ENCODE assay signal across 21 cellular contexts in the genomic region with DNA sequence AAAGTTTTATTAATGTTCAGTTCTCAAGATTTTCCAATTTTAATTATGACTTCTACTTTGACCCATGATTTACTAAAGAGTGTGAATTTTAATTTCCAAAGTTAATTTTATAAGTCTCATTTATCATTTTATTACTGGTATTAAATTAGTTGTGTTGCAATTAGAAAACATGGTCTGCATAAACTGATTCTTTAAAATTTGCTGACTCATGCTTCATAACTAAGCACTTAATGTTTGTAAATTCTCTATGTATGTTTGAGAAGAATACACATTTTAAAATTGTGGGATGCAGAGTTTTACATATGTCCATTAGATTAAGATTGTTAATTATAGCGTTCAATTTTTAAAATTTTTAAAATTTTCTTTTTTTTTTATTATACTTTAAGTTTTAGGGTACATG. TPM values are rescaled to one million over a fixed set of nuclear protein-coding genes. Genes with fewer than 3 reads are reported as not detected.
A peak's percentile ranks its signal among the peaks of the same experiment; 100 is the strongest.
DNase-seq lines count a peak whose midpoint lies in the region; ATAC-seq, FAIRE-seq and TF ChIP-seq lines count a peak whose summit lies in the region.
"Had no signal": no experiment of that assay in that cellular context is flagged by ENCODE, and none has a peak within 500 bp of the region (broad histone marks: within the 10 kb centered on the region; RNA-seq: fewer than 3 reads in every experiment).

No MANE protein-coding gene starts in this region.

- H3K36me3 ChIP-seq in HepG2 (replicated peaks in 1 of 2; ENCODE audit: control insufficient read depth in 1 of 2, insufficient read depth in 2 of 2, low read length in 2 of 2) (no peaks in the 10 kb centered on the region), right lobe of liver (no peaks in the 10 kb centered on the region), K562 (ENCODE audit: control insufficient read depth, insufficient read depth, low read length) (no peaks in the 10 kb centered on the region), pancreas (no peaks in the 10 kb centered on the region)
- H3K36me3 ChIP-seq: BLaER1 treated with 17β-estradiol and CSF1 and Interleukin-3, amounts not matched to agents 10 nM and 100 nM; HAP-1 had no signal

- 0% methylated on average over 1 of the region's 1 CpG for WGBS in HepG2 (ENCODE audit: low lambda C conversion rate)
- WGBS in right lobe of liver (ENCODE audit: insufficient coverage, low coverage, low lambda C conversion rate, missing lambda C conversion rate) = 89% methylated on average over 1 of the region's 1 CpG
- WGBS in K562 (ENCODE audit: insufficient coverage, low coverage, missing lambda C conversion rate) = 0% methylated on average over 1 of the region's 1 CpG
- WGBS in pancreas, 2 donors = 53 to 78% methylated on average over 1 of the region's 1 CpG

- no peak for TF ChIP-seq CTCF in HepG2 (CRISPR knock-in tag; IDR thresholded peaks at IDR 0.05)
- no peak for TF ChIP-seq CTCF in right lobe of liver (IDR thresholded peaks at IDR 0.05)
- TF ChIP-seq CTCF in K562 (IDR thresholded peaks at IDR 0.05 in 2 of 3, conservative IDR thresholded peaks at IDR 0.05 in 1 of 3; ENCODE audit: insufficient read depth in 2 of 3, low read depth in 1 of 3, low read length in 3 of 3) = no peak
- TF ChIP-seq CTCF in pancreas (IDR thresholded peaks at IDR 0.05) = no peak

- no peaks in the 10 kb centered on the region for H4K20me1 ChIP-seq in HepG2 (ENCODE audit: insufficient read depth, low read length)
- H4K20me1 ChIP-seq in K562 (replicated peaks; ENCODE audit: control insufficient read depth, insufficient read depth, low read length) = no peaks in the 10 kb centered on the region
- H4K20me1 ChIP-seq: BLaER1 treated with 17β-estradiol and CSF1 and Interleukin-3, amounts not matched to agents 10 nM and 100 nM had no signal

- FAIRE-seq in HepG2 (lab: Jason Lieb, UNC) (no peak), K562 (lab: Jason Lieb, UNC) (no peak), pancreas (lab: Jason Lieb, UNC) (peak; percentile 34)
- FAIRE-seq: GM12891, GM18507, HTR-8/SVneo had no signal

- H3K4me3 ChIP-seq in HepG2 (replicated peaks in 1 of 3; ENCODE audit: insufficient read depth in 1 of 3, low read depth in 2 of 3, low read length in 3 of 3) (no peak overlapping the region), right lobe of liver (no peak overlapping the region), K562 (no peak overlapping the region), pancreas (no peak overlapping the region)
- H3K4me3 ChIP-seq: BLaER1 treated with 17β-estradiol and CSF1 and Interleukin-3, amounts not matched to agents 10 nM and 100 nM; HAP-1 had no signal

- ATAC-seq in HepG2 (no peak), right lobe of liver (no peak), K562 (no peak), pancreas (no peak), GM18858 (IDR thresholded peaks at IDR 0.05; ENCODE audit: unreplicated experiment) (no peak), GM18505 (IDR thresholded peaks at IDR 0.05; ENCODE audit: unreplicated experiment) (no peak)
- ATAC-seq: CD8-positive, alpha-beta T cell had no signal

- H3K9me3 ChIP-seq in HepG2 (ENCODE audit: low read length) = no peaks in the 10 kb centered on the region
- no peaks in the 10 kb centered on the region for H3K9me3 ChIP-seq in right lobe of liver
- no peaks in the 10 kb centered on the region for H3K9me3 ChIP-seq in K562 (replicated peaks; ENCODE audit: control insufficient read depth, insufficient read depth, low read depth, low read length)
- no peaks in the 10 kb centered on the region for H3K9me3 ChIP-seq in pancreas
- H3K9me3 ChIP-seq: HAP-1 had no signal

- CTCF ChIA-PET in HepG2 (lab: Yijun Ruan, JAX; ENCODE audit: low intra/inter-chr PET ratio, low total read pairs) = no interaction called here
- CTCF ChIA-PET in K562 (lab: Yijun Ruan, JAX; ENCODE audit: low intra/inter-chr PET ratio) = no interaction called here

- in situ Hi-C loops in HepG2 (cut with HindIII; ENCODE audit: extremely low pct_ligation_motif_present, low pct_unique_long_range_greater_than_20kb) (no loop called here), K562 (cut with MboI) (no loop called here)

- intact Hi-C loops in HepG2 (cut with micrococcal nuclease; ENCODE audit: unreplicated experiment) (no loop called here), right lobe of liver (cut with DNase I) (no loop called here), K562 (cut with micrococcal nuclease) (no loop called here), pancreas (cut with DNase I) (no loop called here)

- H3K9ac ChIP-seq in HepG2 (ENCODE audit: insufficient read depth, low read depth, low read length) (no peak overlapping the region), K562 (ENCODE audit: insufficient read depth in 1 of 2, low read depth in 2 of 2, low read length in 2 of 2) (no peak overlapping the region)
- H3K9ac ChIP-seq: BLaER1 treated with 17β-estradiol and CSF1 and Interleukin-3, amounts not matched to agents 10 nM and 100 nM; KMS-11 had no signal

- TF ChIP-seq RAD21 in HepG2 (CRISPR knock-in tag; IDR thresholded peaks at IDR 0.05) = no peak
- no peak for TF ChIP-seq RAD21 in K562 (CRISPR knock-in tag; conservative IDR thresholded peaks at IDR 0.05 in 1 of 2, IDR thresholded peaks at IDR 0.05 in 1 of 2)

- BruUV-seq in HepG2 (replicated peaks; lab: Mats Ljungman, UMichigan) (no TSS peak), K562 (replicated peaks; lab: Mats Ljungman, UMichigan) (no TSS peak)

- H3K4me2 ChIP-seq in HepG2 (ENCODE audit: low read depth, low read length) (no peak overlapping the region), K562 (ENCODE audit: insufficient read depth, low read length) (no peak overlapping the region)
- H3K4me2 ChIP-seq: BLaER1 treated with 17β-estradiol and CSF1 and Interleukin-3, amounts not matched to agents 10 nM and 100 nM; KMS-11 had no signal

- POLR2A ChIA-PET in HepG2 (lab: Yijun Ruan, JAX) = no interaction called here
- POLR2A ChIA-PET in K562 (lab: Yijun Ruan, JAX) = interaction anchor here (0.6 kb wide), 1 partner anchor 1582 kb away, joined by 3 read pairs; no protein-coding TSS in a partner anchor

- H3K27ac ChIP-seq in HepG2 (ENCODE audit: extremely low read length, insufficient read depth, low read length) (no peak overlapping the region), right lobe of liver (no peak overlapping the region), K562 (ENCODE audit: extremely low read depth, low read depth, low read length) (no peak overlapping the region), pancreas (no peak overlapping the region)
- H3K27ac ChIP-seq: 22Rv1; BLaER1 treated with 17β-estradiol and CSF1 and Interleukin-3, amounts not matched to agents 10 nM and 100 nM; KMS-11 had no signal

- TF ChIP-seq POLR2A in HepG2 (IDR thresholded peaks at IDR 0.05; ENCODE audit: insufficient read depth in 1 of 2, low read depth in 2 of 2, low read length in 2 of 2) (no peak), right lobe of liver (IDR thresholded peaks at IDR 0.05) (no peak), K562 (conservative IDR thresholded peaks at IDR 0.05) (no peak), GM18505 (IDR thresholded peaks at IDR 0.05; ENCODE audit: borderline replicate concordance, extremely low read depth, insufficient read depth, insufficient read length) (no peak)

- no peaks in the 10 kb centered on the region for H3K4me1 ChIP-seq in HepG2 (ENCODE audit: insufficient read depth, low read length)
- H3K4me1 ChIP-seq in right lobe of liver = no peaks in the 10 kb centered on the region
- no peaks in the 10 kb centered on the region for H3K4me1 ChIP-seq in K562 (replicated peaks in 1 of 2; ENCODE audit: control insufficient read depth in 2 of 2, insufficient read depth in 2 of 2, low read length in 2 of 2)
- no peaks in the 10 kb centered on the region for H3K4me1 ChIP-seq in pancreas
- H3K4me1 ChIP-seq: BLaER1 treated with 17β-estradiol and CSF1 and Interleukin-3, amounts not matched to agents 10 nM and 100 nM; HAP-1 had no signal

- no peaks in the 10 kb centered on the region for H3K79me2 ChIP-seq in HepG2 (ENCODE audit: insufficient read depth, low read length)
- no peaks in the 10 kb centered on the region for H3K79me2 ChIP-seq in K562 (ENCODE audit: control insufficient read depth, insufficient read depth, low read length)

- TF ChIP-seq EP300 in HepG2 (IDR thresholded peaks at IDR 0.05; ENCODE audit: low read depth in 2 of 2, low read length in 2 of 2) (no peak), HepG2 (CRISPR knock-in tag; IDR thresholded peaks at IDR 0.05; ENCODE audit: borderline replicate concordance) (no peak), K562 (IDR thresholded peaks at IDR 0.05; ENCODE audit: low read length) (no peak)

- DNase-seq in HepG2 (ENCODE audit: low spot score) (no peak), right lobe of liver (no peak), K562 (ENCODE audit: extremely low read depth in 1 of 4, low spot score in 3 of 4) (no peak), pancreas (no peak), H4 (ENCODE audit: low spot score) (no peak)
- DNase-seq: Calu3; CD8-positive, alpha-beta T cell; DMS 273 treated with DMSO at 0.1 percent for 48 hours; DMS53; DND-41; EL; GOT3 had no signal

- H3K9me1 ChIP-seq in K562 (ENCODE audit: control insufficient read depth, insufficient read depth, low read length) = no peaks in the 10 kb centered on the region

- H3K27me3 ChIP-seq in HepG2 (ENCODE audit: control insufficient read depth in 1 of 2, insufficient read depth in 2 of 2, low read length in 2 of 2) (no peaks in the 10 kb centered on the region), right lobe of liver (no peaks in the 10 kb centered on the region), K562 (ENCODE audit: control insufficient read depth in 2 of 2, insufficient read depth in 2 of 2, low read length in 2 of 2) (no peaks in the 10 kb centered on the region), pancreas (no peaks in the 10 kb centered on the region)
- H3K27me3 ChIP-seq: BLaER1 treated with 17β-estradiol and CSF1 and Interleukin-3, amounts not matched to agents 10 nM and 100 nM had no signal

- H2AFZ ChIP-seq in HepG2 (ENCODE audit: low read length) = no peak overlapping the region
- no peak overlapping the region for H2AFZ ChIP-seq in K562 (ENCODE audit: low read depth, low read length)

RNA-seq across cellular contexts. Expression of a gene that starts 20.2 kb away (rescaled TPM):
- not detected in 2 replicates for total RNA-seq in HepG2 (2016; rRNA removed; fragmentation: Illumina TruSeq; extraction: Trizol)
- not detected in 2 replicates for total RNA-seq in HepG2 (2016; cell fraction: cytosol; rRNA removed; fragmentation: Illumina TruSeq; extraction: Trizol; ENCODE audit: low read depth)
- total RNA-seq in HepG2 (2016; cell fraction: insoluble cytoplasmic fraction; rRNA removed; fragmentation: Illumina TruSeq; extraction: Trizol) = 0.13 TPM in 1 of 2 replicates, not detected in the other
- not detected in 2 replicates for total RNA-seq in HepG2 (2016; cell fraction: membrane; rRNA removed; fragmentation: Illumina TruSeq; extraction: Trizol)
- not detected in 2 replicates for total RNA-seq in HepG2 (2016; cell fraction: nucleus; rRNA removed; fragmentation: Illumina TruSeq; extraction: Trizol)
- polyA plus RNA-seq in HepG2 (2011; rRNA removed) = not detected in 2 replicates
- polyA plus RNA-seq in HepG2 (2011; cell fraction: cytosol; rRNA removed) = 0.08 and 0.13 TPM in 2 replicates
- polyA plus RNA-seq in HepG2 (2011; cell fraction: nucleus; rRNA removed) = 0.29 and 0.45 TPM in 2 replicates
- polyA plus RNA-seq in HepG2 (2012) = not detected in 2 replicates
- not detected in 2 replicates for polyA plus RNA-seq in HepG2 (2016; cell fraction: cytosol; fragmentation: Illumina TruSeq; extraction: Trizol; ENCODE audit: low read depth)
- polyA plus RNA-seq in HepG2 (2016; cell fraction: insoluble cytoplasmic fraction; fragmentation: Illumina TruSeq; extraction: Trizol; ENCODE audit: low read depth) = not detected in 2 replicates
- polyA plus RNA-seq in HepG2 (2016; cell fraction: membrane; fragmentation: Illumina TruSeq; extraction: Trizol; ENCODE audit: low read depth) = 0.21 TPM in 1 of 2 replicates, not detected in the other
- polyA plus RNA-seq in HepG2 (2016; cell fraction: nucleus; fragmentation: Illumina TruSeq; extraction: Trizol; ENCODE audit: insufficient read depth, low read depth) = not detected in 2 replicates
- not detected in 2 replicates for polyA minus RNA-seq in HepG2 (2011; rRNA and poly(A)+ RNA removed; ENCODE audit: low replicate concordance)
- not detected in 2 replicates for polyA minus RNA-seq in HepG2 (2011; cell fraction: cytosol; rRNA and poly(A)+ RNA removed)
- not detected in 2 replicates for polyA minus RNA-seq in HepG2 (2011; cell fraction: nucleus; rRNA and poly(A)+ RNA removed)
- total RNA-seq in right lobe of liver = 1 to 10 TPM in 3 of 6 experiments, under 1 TPM in 2, not detected in 1; 0.44 to 8.7 (median 1.6) TPM
- total RNA-seq in K562 (2011; cell fraction: chromatin; rRNA removed; ENCODE audit: low replicate concordance) = not detected in 2 replicates
- total RNA-seq in K562 (2011; cell fraction: nucleolus; rRNA removed) = not detected in 2 replicates
- total RNA-seq in K562 (2011; cell fraction: nucleoplasm; rRNA removed) = not detected in 2 replicates
- total RNA-seq in K562 (2014; rRNA removed) = not detected in 2 replicates
- not detected in 2 replicates for total RNA-seq in K562 (2014; rRNA removed; fragmentation: Illumina TruSeq; extraction: Trizol)
- not detected in 2 replicates for total RNA-seq in K562 (2015; rRNA removed; fragmentation: Illumina TruSeq; extraction: Trizol)
- total RNA-seq in K562 (2021) = 0.42 and 0.58 TPM in 2 replicates
- polyA plus RNA-seq in K562 (2011; rRNA removed) = not detected in 2 replicates
- 0.09 and 0.13 TPM in 2 replicates for polyA plus RNA-seq in K562 (2011; cell fraction: cytosol; rRNA removed)
- not detected in 2 replicates for polyA plus RNA-seq in K562 (2011; cell fraction: nucleus; rRNA removed)
- polyA plus RNA-seq in K562 (2012) = not detected in 2 replicates
- polyA plus RNA-seq in K562 (2014; fragmentation: Illumina TruSeq; extraction: Trizol) = not detected in 2 replicates
- polyA plus RNA-seq in K562 (2014; fragmentation: Nextera tagmentation; extraction: Ambion mirVana) = not detected
- not detected in 2 replicates for polyA plus RNA-seq in K562 (2014; rRNA removed)
- polyA minus RNA-seq in K562 (2011; rRNA and poly(A)+ RNA removed) = not detected in 2 replicates
- polyA minus RNA-seq in K562 (2011; cell fraction: cytosol; rRNA and poly(A)+ RNA removed) = not detected in 2 replicates
- polyA minus RNA-seq in K562 (2011; cell fraction: nucleus; rRNA and poly(A)+ RNA removed) = not detected in 2 replicates
- total RNA-seq in pancreas = 10 to 100 TPM in 3 of 6 donors, 1 to 10 TPM in 3; 2.7 to 21.9 (median 7.3) TPM
- 100 to 1,000 TPM in 1 of 2 donors, 10 to 100 TPM in 1; 50.8 to 198 TPM for polyA plus RNA-seq in pancreas
- total RNA-seq in H4 (2014; rRNA removed; shearing (Covaris generic)) = 3,870 and 4,075 TPM in 2 replicates
- total RNA-seq: CD8-positive, alpha-beta T cell had no signal

RNA-seq across cellular contexts. Expression of a gene that starts 22.2 kb away (rescaled TPM):
- 17.0 and 19.7 TPM in 2 replicates for total RNA-seq in HepG2 (2016; rRNA removed; fragmentation: Illumina TruSeq; extraction: Trizol)
- total RNA-seq in HepG2 (2016; cell fraction: cytosol; rRNA removed; fragmentation: Illumina TruSeq; extraction: Trizol; ENCODE audit: low read depth) = 14.9 and 15.5 TPM in 2 replicates
- total RNA-seq in HepG2 (2016; cell fraction: insoluble cytoplasmic fraction; rRNA removed; fragmentation: Illumina TruSeq; extraction: Trizol) = 17.3 and 17.6 TPM in 2 replicates
- 11.9 and 12.0 TPM in 2 replicates for total RNA-seq in HepG2 (2016; cell fraction: membrane; rRNA removed; fragmentation: Illumina TruSeq; extraction: Trizol)
- total RNA-seq in HepG2 (2016; cell fraction: nucleus; rRNA removed; fragmentation: Illumina TruSeq; extraction: Trizol) = 35.0 and 35.4 TPM in 2 replicates
- 9.7 and 11.7 TPM in 2 replicates for polyA plus RNA-seq in HepG2 (2011; rRNA removed)
- 10.4 and 11.7 TPM in 2 replicates for polyA plus RNA-seq in HepG2 (2011; cell fraction: cytosol; rRNA removed)
- polyA plus RNA-seq in HepG2 (2011; cell fraction: nucleus; rRNA removed) = 20.4 and 21.7 TPM in 2 replicates
- polyA plus RNA-seq in HepG2 (2012) = 8.9 and 9.8 TPM in 2 replicates
- polyA plus RNA-seq in HepG2 (2016; cell fraction: cytosol; fragmentation: Illumina TruSeq; extraction: Trizol; ENCODE audit: low read depth) = 0.61 and 0.73 TPM in 2 replicates
- 12.6 and 12.9 TPM in 2 replicates for polyA plus RNA-seq in HepG2 (2016; cell fraction: insoluble cytoplasmic fraction; fragmentation: Illumina TruSeq; extraction: Trizol; ENCODE audit: low read depth)
- 3.0 and 3.5 TPM in 2 replicates for polyA plus RNA-seq in HepG2 (2016; cell fraction: membrane; fragmentation: Illumina TruSeq; extraction: Trizol; ENCODE audit: low read depth)
- polyA plus RNA-seq in HepG2 (2016; cell fraction: nucleus; fragmentation: Illumina TruSeq; extraction: Trizol; ENCODE audit: insufficient read depth, low read depth) = 17.6 and 19.8 TPM in 2 replicates
- polyA minus RNA-seq in HepG2 (2011; rRNA and poly(A)+ RNA removed; ENCODE audit: low replicate concordance) = 15.2 and 41.3 TPM in 2 replicates
- polyA minus RNA-seq in HepG2 (2011; cell fraction: cytosol; rRNA and poly(A)+ RNA removed) = 12.6 and 12.7 TPM in 2 replicates
- polyA minus RNA-seq in HepG2 (2011; cell fraction: nucleus; rRNA and poly(A)+ RNA removed) = 42.4 and 49.7 TPM in 2 replicates
- 10 to 100 TPM; 14.1 to 27.9 (median 25.1) TPM for total RNA-seq in right lobe of liver
- total RNA-seq in K562 (2011; cell fraction: chromatin; rRNA removed; ENCODE audit: low replicate concordance) = 3.2 and 3.4 TPM in 2 replicates
- 1.8 and 2.6 TPM in 2 replicates for total RNA-seq in K562 (2011; cell fraction: nucleolus; rRNA removed)
- total RNA-seq in K562 (2011; cell fraction: nucleoplasm; rRNA removed) = 1.2 and 1.3 TPM in 2 replicates
- total RNA-seq in K562 (2014; rRNA removed) = 1.4 and 2.4 TPM in 2 replicates
- total RNA-seq in K562 (2014; rRNA removed; fragmentation: Illumina TruSeq; extraction: Trizol) = 1.7 and 1.9 TPM in 2 replicates
- 1.5 and 1.8 TPM in 2 replicates for total RNA-seq in K562 (2015; rRNA removed; fragmentation: Illumina TruSeq; extraction: Trizol)
- total RNA-seq in K562 (2021) = 2.1 TPM in 2 replicates
- polyA plus RNA-seq in K562 (2011; rRNA removed) = 0.20 and 0.24 TPM in 2 replicates
- 0.09 and 0.10 TPM in 2 replicates for polyA plus RNA-seq in K562 (2011; cell fraction: cytosol; rRNA removed)
- polyA plus RNA-seq in K562 (2011; cell fraction: nucleus; rRNA removed) = 0.28 and 0.40 TPM in 2 replicates
- polyA plus RNA-seq in K562 (2012) = 0.77 and 3.3 TPM in 2 replicates
- 1.4 and 2.0 TPM in 2 replicates for polyA plus RNA-seq in K562 (2014; fragmentation: Illumina TruSeq; extraction: Trizol)
- polyA plus RNA-seq in K562 (2014; fragmentation: Nextera tagmentation; extraction: Ambion mirVana) = under 1 TPM; 0.08 to 0.24 TPM
- polyA plus RNA-seq in K562 (2014; rRNA removed) = 0.73 and 0.90 TPM in 2 replicates
- polyA minus RNA-seq in K562 (2011; rRNA and poly(A)+ RNA removed) = 0.21 and 0.39 TPM in 2 replicates
- 1.3 TPM in 1 of 2 replicates, not detected in the other for polyA minus RNA-seq in K562 (2011; cell fraction: cytosol; rRNA and poly(A)+ RNA removed)
- 0.56 and 1.5 TPM in 2 replicates for polyA minus RNA-seq in K562 (2011; cell fraction: nucleus; rRNA and poly(A)+ RNA removed)
- 10 to 100 TPM; 11.0 to 21.6 (median 12.6) TPM for total RNA-seq in pancreas
- polyA plus RNA-seq in pancreas = 10 to 100 TPM in 1 of 2 donors, 1 to 10 TPM in 1; 9.1 to 10.8 TPM
- total RNA-seq in H4 (2014; rRNA removed; shearing (Covaris generic)) = 25.5 and 25.7 TPM in 2 replicates

Comparison
In these comparisons a context has a peak if more than half of its experiments do, and no peak if none do; other contexts are left out.
1. RNA of a gene that starts 20.2 kb away (total RNA-seq): 3,870 to 4,075 TPM in H4; 2.7 to 21.9 TPM in pancreas, 0.44 to 8.7 TPM in right lobe of liver, 0.13 TPM in HepG2 and 0.42 to 0.58 TPM in K562; every median in the first group is over 100 times any median in the second.